ENCODE assay signal across 1 cellular context in genomic region chr10:46002189-46002687, GRCh38.
TF ChIP-seq lines count a peak whose summit lies in the region.

No MANE protein-coding gene starts in this region.

TF ChIP-seq in HepG2, 621 proteins besides CTCF, POLR2A, EP300 and RAD21 (continued from another document):
- TF ChIP-seq TFE3 (CRISPR knock-in tag; IDR thresholded peaks at IDR 0.05) (0 out of 2 replicates have a peak, but pooled peaks have one; percentile 38), IRF2 (CRISPR knock-in tag; IDR thresholded peaks at IDR 0.05) (peak; percentile 76; the same call in 1 of the 2 replicates), NCOR1 (IDR thresholded peaks at IDR 0.05; ENCODE audit: borderline replicate concordance, low read length) (peak; percentile 69; the same call in 1 of the 2 replicates), ONECUT2 (CRISPR knock-in tag; IDR thresholded peaks at IDR 0.05) (0 out of 2 replicates have a peak, but pooled peaks have one; percentile 18), ESRRA (CRISPR knock-in tag; IDR thresholded peaks at IDR 0.05; ENCODE audit: low read depth) (0 out of 2 replicates have a peak, but pooled peaks have one; percentile 19)
TF ChIP-seq in HepG2: peak in this region for 108; not testable (repeated sequence) for 513.
